In genomic region chr11:102807921-102808320, GRCh38 we compare ENCODE assay signal across 10 cellular contexts. TPM values are rescaled to one million over a fixed set of nuclear protein-coding genes. Genes with fewer than 3 reads are reported as not detected.
DNase-seq lines count a peak whose midpoint lies in the region; ATAC-seq and TF ChIP-seq lines count a peak whose summit lies in the region.
"Had no signal": no experiment of that assay in that cellular context is flagged by ENCODE, and none has a peak within 500 bp of the region (broad histone marks: within the 10 kb centered on the region; RNA-seq: fewer than 3 reads in every experiment).

No MANE protein-coding gene starts in this region.

- H3K27ac ChIP-seq in right cardiac atrium (ENCODE audit: low read length) (no peak overlapping the region), fibroblast of lung (ENCODE audit: insufficient read depth, low read length) (no peak overlapping the region)

- 49% methylated on average over 19 of the region's 19 CpGs for WGBS in right cardiac atrium

- H2AFZ ChIP-seq in fibroblast of lung (ENCODE audit: low read length): no peak overlapping the region

- peak; percentile 10 to 44 (median 33) for DNase-seq in right cardiac atrium
- no peak for DNase-seq in left cardiac atrium
- DNase-seq in Kasumi-1 (lab: John Stamatoyannopoulos, UW): peak; percentile 6 to 7
- DNase-seq in fibroblast of lung (ENCODE audit: low read depth in 2 of 2): peak; percentile 31 to 43
- DNase-seq in NCI-H226: no peak
- no peak for DNase-seq in HK-2 (ENCODE audit: unreplicated experiment)
- DNase-seq in activated T-cell treated with anti-CD3 and anti-CD28 coated beads, Interleukin-2, amount 50 U/mL, for 1 hour: no peak
- DNase-seq: activated CD4-positive, alpha-beta T cell treated with anti-CD3 and anti-CD28 coated beads, Interleukin-2, amount 50 U/mL, for 1 hour had no signal

- H3K9me3 ChIP-seq in right cardiac atrium (ENCODE audit: control insufficient read depth, low read length) (no peaks in the 10 kb centered on the region), fibroblast of lung (ENCODE audit: control insufficient read depth, insufficient read depth, low read depth, low read length) (no peaks in the 10 kb centered on the region)

- no peaks in the 10 kb centered on the region for H4K20me1 ChIP-seq in fibroblast of lung (ENCODE audit: control insufficient read depth, extremely low read depth, insufficient read depth, low read length)

- no peak overlapping the region for H3K4me2 ChIP-seq in fibroblast of lung (ENCODE audit: extremely low read depth, insufficient read depth, low read length)

- H3K4me1 ChIP-seq in right cardiac atrium (ENCODE audit: control insufficient read depth, insufficient read depth, low read length) (no peaks in the 10 kb centered on the region), fibroblast of lung (ENCODE audit: control insufficient read depth, extremely low read depth, insufficient read depth, low read length) (no peaks in the 10 kb centered on the region)

- intact Hi-C loops in right cardiac atrium (cut with DNase I) (no loop called here), left cardiac atrium (cut with DNase I) (no loop called here)

- H3K79me2 ChIP-seq in fibroblast of lung (ENCODE audit: control insufficient read depth, insufficient read depth, low read length): no peaks in the 10 kb centered on the region

- ATAC-seq in right cardiac atrium (peak in 1 of 2 donors; percentile 39), left cardiac atrium (no peak), HG03460 (IDR thresholded peaks at IDR 0.05; ENCODE audit: unreplicated experiment) (no peak)

- TF ChIP-seq CTCF in fibroblast of lung (conservative IDR thresholded peaks at IDR 0.05 in 1 of 2, IDR thresholded peaks at IDR 0.05 in 1 of 2; ENCODE audit: low read depth in 1 of 2, low read length in 2 of 2): peak in 1 of 2 donors; percentile 53

- H3K36me3 ChIP-seq in fibroblast of lung (ENCODE audit: control insufficient read depth, insufficient read depth, low read length): no peaks in the 10 kb centered on the region

- no peak overlapping the region for H3K4me3 ChIP-seq in right cardiac atrium (ENCODE audit: low read length)
- H3K4me3 ChIP-seq in fibroblast of lung (replicated peaks in 1 of 4; ENCODE audit: control extremely low read depth in 1 of 4, insufficient read depth in 1 of 4, low read depth in 3 of 4, low read length in 4 of 4): no peak overlapping the region

- H3K9ac ChIP-seq in fibroblast of lung (ENCODE audit: insufficient read depth, low read length): no peak overlapping the region

- H3K27me3 ChIP-seq in right cardiac atrium (ENCODE audit: control insufficient read depth, insufficient read depth) (no peaks in the 10 kb centered on the region), fibroblast of lung (ENCODE audit: control insufficient read depth, insufficient read depth, low read length) (no peaks in the 10 kb centered on the region)

RNA-seq across cellular contexts. Expression of gene MMP1, which starts 10.0 kb away (rescaled TPM):
- total RNA-seq in right cardiac atrium (1 to 10 TPM in 1 of 4 donors, under 1 TPM in 1, not detected in 2; 0.14 to 1.0 TPM), left cardiac atrium (under 1 TPM; 0.15 to 0.21 TPM), fibroblast of lung (28.5 and 489 TPM in 2 replicates)
- polyA plus RNA-seq in right cardiac atrium (0.05 TPM), fibroblast of lung (40.5 and 415 TPM in 2 replicates)
- 24.2 and 278 TPM in 2 replicates for polyA plus RNA-seq in fibroblast of lung (2012)
- polyA minus RNA-seq in fibroblast of lung (ENCODE audit: low replicate concordance): 7.8 and 78.5 TPM in 2 replicates

RNA-seq across cellular contexts. Expression of gene MMP10, which starts 27.5 kb away (rescaled TPM):
- total RNA-seq in right cardiac atrium: not detected
- not detected for polyA plus RNA-seq in right cardiac atrium
- total RNA-seq in left cardiac atrium: not detected
- under 0.01 and 0.66 TPM in 2 replicates for total RNA-seq in fibroblast of lung
- polyA plus RNA-seq in fibroblast of lung: 0.17 and 0.28 TPM in 2 replicates
- polyA plus RNA-seq in fibroblast of lung (2012): 0.17 and 0.31 TPM in 2 replicates
- not detected in 2 replicates for polyA minus RNA-seq in fibroblast of lung (ENCODE audit: low replicate concordance)
- total RNA-seq: urinary bladder had no signal
- polyA plus RNA-seq: urinary bladder had no signal

RNA-seq across cellular contexts. Expression of gene MMP3, which starts 35.5 kb away (rescaled TPM):
- not detected for total RNA-seq in right cardiac atrium
- not detected for polyA plus RNA-seq in right cardiac atrium
- not detected for total RNA-seq in left cardiac atrium
- total RNA-seq in fibroblast of lung: 1.8 and 47.1 TPM in 2 replicates
- 16.0 and 19.1 TPM in 2 replicates for polyA plus RNA-seq in fibroblast of lung
- 9.2 and 11.6 TPM in 2 replicates for polyA plus RNA-seq in fibroblast of lung (2012)
- 2.4 and 3.4 TPM in 2 replicates for polyA minus RNA-seq in fibroblast of lung (ENCODE audit: low replicate concordance)

Comparison
In these comparisons a context has a peak if more than half of its experiments do, and no peak if none do; other contexts are left out.
1. DNase-seq: peak in right cardiac atrium (3 of 3), Kasumi-1 (2 of 2) and fibroblast of lung (2 of 2); none in left cardiac atrium (single experiment), NCI-H226 (single experiment), HK-2 (single experiment) and activated T-cell treated with anti-CD3 and anti-CD28 coated beads, Interleukin-2, amount 50 U/mL, for 1 hour (single experiment).
2. RNA of gene MMP1, which starts 10.0 kb away (total RNA-seq): 28.5 to 489 TPM in fibroblast of lung; 0.15 to 0.21 TPM in left cardiac atrium and 0.14 to 1.0 TPM in right cardiac atrium; every median in the first group is over 10 times any median in the second.